Comparison of ENCODE assay signal across 25 cellular contexts in the genomic region with DNA sequence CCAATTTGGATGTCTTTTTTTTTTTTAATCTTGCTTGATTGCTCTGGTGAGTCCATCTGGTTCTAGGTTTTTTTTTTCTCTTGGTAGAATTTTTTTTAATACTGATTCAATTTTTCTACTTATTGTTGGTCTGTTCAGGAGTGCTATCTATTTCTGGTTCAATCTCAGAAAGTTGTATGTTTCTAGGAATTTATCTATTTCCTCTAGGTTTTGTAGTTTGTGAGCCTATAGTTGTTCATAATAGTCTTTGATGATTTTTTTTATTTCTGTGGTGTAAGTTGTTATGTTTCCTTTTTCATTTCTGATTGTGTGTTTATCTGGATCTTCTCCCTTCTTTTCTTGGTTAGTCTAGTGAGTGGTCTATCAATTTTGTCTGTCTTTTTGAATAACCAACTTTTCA.
"Had no signal": no experiment of that assay in that cellular context is flagged by ENCODE, and none has a peak within 500 bp of the region (broad histone marks: within the 10 kb centered on the region; RNA-seq: fewer than 3 reads in every experiment).

No MANE protein-coding gene starts in this region.

- H3K27ac Mint-ChIP-seq: activated B cell treated with CpG ODN at 0.5 μM for 24 hours; activated naive CD8-positive, alpha-beta T cell treated with anti-CD3 and anti-CD28 coated beads, Interleukin-2, amount 10 ng/mL, durations not matched to agents 7 days and 5 days; activated T-helper 2 cell treated with anti-CD3 and anti-CD28 coated beads, Interferon-gamma antibody, Interleukin-2, Interleukin-4, amounts not matched to agents 10 μg/mL and 5 μg/mL and 100 μg/mL, durations not matched to agents 14 hours and 24 hours and 36 hours; T-helper 1 cell treated with Interleukin-12 subunit alpha and Interleukin-12 subunit beta and Interleukin-4 antibody, amounts not matched to agents 30 μg/mL and 1 μg/mL, for 36 hours had no signal

- H3K9me3 Mint-ChIP-seq: activated B cell treated with CpG ODN at 0.5 μM for 24 hours; activated T-cell treated with anti-CD3 and anti-CD28 coated beads, Interleukin-2, amount 50 U/mL, for 4 hours; activated T-helper 2 cell treated with anti-CD3 and anti-CD28 coated beads, Interferon-gamma antibody, Interleukin-2, Interleukin-4, amounts not matched to agents 10 μg/mL and 5 μg/mL and 100 μg/mL, durations not matched to agents 14 hours and 24 hours and 36 hours; central memory CD8-positive, alpha-beta T cell had no signal

- DNase-seq: activated B cell treated with CpG ODN at 0.5 μM for 24 hours; activated CD4-positive, alpha-beta T cell treated with anti-CD3 and anti-CD28 coated beads for 4 hours; activated CD4-positive, alpha-beta T cell treated with anti-CD3 and anti-CD28 coated beads, Interleukin-2, amount 50 U/mL, for 4 hours; activated CD4-positive, CD25-positive, alpha-beta regulatory T cell treated with anti-CD3 and anti-CD28 coated beads, Interleukin-2, amount 50 U/mL, for 72 hours; activated CD8-positive, alpha-beta memory T cell treated with anti-CD3 and anti-CD28 coated beads, Interleukin-2, amount 50 U/mL, for 4 hours; activated gamma-delta T cell; activated naive CD4-positive, alpha-beta T cell treated with Interleukin-2 at 50 U/mL for 16 hours; activated naive CD8-positive, alpha-beta T cell treated with anti-CD3 and anti-CD28 coated beads, Interleukin-2, amount 10 ng/mL, durations not matched to agents 7 days and 5 days; activated T-cell treated with anti-CD3 and anti-CD28 coated beads for 4 hours; activated T-cell treated with anti-CD3 and anti-CD28 coated beads, Interleukin-2, amount 50 U/mL, for 4 hours; amygdala; colonic mucosa; NCI-H1092 treated with DMSO at 0.1 percent for 48 hours; NCI-H1417; NCI-H146; NCI-H187; NCI-H2029 treated with DMSO at 0.1 percent for 48 hours; NCI-H345; NCI-H524 treated with DMSO at 0.1 percent for 48 hours; SHP77; SJCRH30 had no signal

- H3K4me3 Mint-ChIP-seq: activated B cell treated with CpG ODN at 0.5 μM for 24 hours; activated naive CD8-positive, alpha-beta T cell treated with anti-CD3 and anti-CD28 coated beads, Interleukin-2, amount 10 ng/mL, durations not matched to agents 7 days and 5 days; activated T-cell treated with anti-CD3 and anti-CD28 coated beads, Interleukin-2, amount 50 U/mL, for 4 hours; central memory CD8-positive, alpha-beta T cell; T-helper 1 cell treated with Interleukin-12 subunit alpha and Interleukin-12 subunit beta and Interleukin-4 antibody, amounts not matched to agents 30 μg/mL and 1 μg/mL, for 36 hours had no signal

- ATAC-seq: activated T-cell treated with anti-CD3 and anti-CD28 coated beads, Interleukin-2, amount 50 U/mL, for 4 hours; Panc1 had no signal
